Comparison of ENCODE assay signal across 17 cellular contexts in genomic region chr9:76667521-76667957, GRCh38.
DNase-seq lines count a peak whose midpoint lies in the region; ATAC-seq and TF ChIP-seq lines count a peak whose summit lies in the region.
"Had no signal": no experiment of that assay in that cellular context is flagged by ENCODE, and none has a peak within 500 bp of the region (broad histone marks: within the 10 kb centered on the region; RNA-seq: fewer than 3 reads in every experiment).

No MANE protein-coding gene starts in this region.

- H3K4me1 Mint-ChIP-seq in stimulated activated effector memory CD8-positive, alpha-beta T cell treated with anti-CD3 and anti-CD28 coated beads, Interleukin-12 subunit alpha, Interleukin-12 subunit beta, amount 100 ng/mL, for 72 hours: peaks cover 5% of the 10 kb centered on the region
- H3K4me1 Mint-ChIP-seq: IgD-negative memory B cell had no signal

- no peak overlapping the region for H3K9ac ChIP-seq in mammary epithelial cell (ENCODE audit: insufficient read depth, low read length)

- 50% methylated on average over 1 of the region's 1 CpG for WGBS in mammary epithelial cell (ENCODE audit: low coverage, missing lambda C conversion rate)

- no peak for ATAC-seq in stimulated activated effector memory CD8-positive, alpha-beta T cell treated with anti-CD3 and anti-CD28 coated beads, Interleukin-12 subunit alpha, Interleukin-12 subunit beta, amount 100 ng/mL, for 72 hours
- no peak for ATAC-seq in mucosa of descending colon
- ATAC-seq in HG02642 (IDR thresholded peaks at IDR 0.05; ENCODE audit: poor library complexity, unreplicated experiment): no peak
- ATAC-seq: A549 had no signal

- no peaks in the 10 kb centered on the region for H4K20me1 ChIP-seq in mammary epithelial cell (ENCODE audit: insufficient read depth, low read length)

- H3K27ac ChIP-seq in mammary epithelial cell (ENCODE audit: insufficient read depth, low read depth, low read length) (no peak overlapping the region), breast epithelium (no peak overlapping the region), SJCRH30 (peak overlapping the region; percentile 35; the same call in 1 of the 2 replicates)
- H3K27ac ChIP-seq: A549 had no signal

- no TSS peak for BruUV-seq in mammary epithelial cell (replicated peaks; lab: Mats Ljungman, UMichigan)

- no peak overlapping the region for H3K4me3 Mint-ChIP-seq in stimulated activated effector memory CD8-positive, alpha-beta T cell treated with anti-CD3 and anti-CD28 coated beads, Interleukin-12 subunit alpha, Interleukin-12 subunit beta, amount 100 ng/mL, for 72 hours
- H3K4me3 Mint-ChIP-seq: dendritic cell treated with granulocyte-macrophage colony-stimulating factor and Interleukin-4, amounts not matched to agents 40 ng/mL and 50 ng/mL, for 4 days; IgD-negative memory B cell; T-helper 1 cell treated with Interleukin-12 subunit alpha and Interleukin-12 subunit beta and Interleukin-4 antibody, amounts not matched to agents 30 μg/mL and 1 μg/mL, for 36 hours had no signal

- no peaks in the 10 kb centered on the region for H3K79me2 ChIP-seq in mammary epithelial cell (ENCODE audit: insufficient read depth, low read length)

- TF ChIP-seq CTCF in mammary epithelial cell (conservative IDR thresholded peaks at IDR 0.05 in 1 of 2, IDR thresholded peaks at IDR 0.05 in 1 of 2; ENCODE audit: extremely low read depth in 1 of 2, insufficient read depth in 1 of 2, low read depth in 1 of 2, low read length in 2 of 2) (no peak), breast epithelium (IDR thresholded peaks at IDR 0.05) (no peak), mucosa of descending colon (IDR thresholded peaks at IDR 0.05) (no peak)

- no peak for TF ChIP-seq POLR2A in breast epithelium (IDR thresholded peaks at IDR 0.05)

- CTCF ChIA-PET in mammary epithelial cell (lab: Charles Lee; ENCODE audit: low non-redundant PET): interaction anchor here (0.6 kb wide), 1 partner anchor 207 kb away, joined by 5 read pairs; no protein-coding TSS in a partner anchor

- intact Hi-C loops in mammary epithelial cell (cut with micrococcal nuclease): no loop called here
- intact Hi-C loops in breast epithelium (cut with DNase I; ENCODE audit: low total_unique reads): no loop called here
- intact Hi-C loops in mucosa of descending colon (cut with DNase I, micrococcal nuclease): no loop called here

- no peaks in the 10 kb centered on the region for H3K9me3 Mint-ChIP-seq in stimulated activated effector memory CD8-positive, alpha-beta T cell treated with anti-CD3 and anti-CD28 coated beads, Interleukin-12 subunit alpha, Interleukin-12 subunit beta, amount 100 ng/mL, for 72 hours
- H3K9me3 Mint-ChIP-seq: dendritic cell treated with granulocyte-macrophage colony-stimulating factor and Interleukin-4, amounts not matched to agents 40 ng/mL and 50 ng/mL, for 4 days; T-helper 1 cell treated with Interleukin-12 subunit alpha and Interleukin-12 subunit beta and Interleukin-4 antibody, amounts not matched to agents 30 μg/mL and 1 μg/mL, for 36 hours had no signal

- no peaks in the 10 kb centered on the region for H3K36me3 ChIP-seq in mammary epithelial cell (ENCODE audit: insufficient read depth, low read length)
- no peaks in the 10 kb centered on the region for H3K36me3 ChIP-seq in breast epithelium
- no peaks in the 10 kb centered on the region for H3K36me3 ChIP-seq in SJCRH30
- no peaks in the 10 kb centered on the region for H3K36me3 ChIP-seq in mucosa of descending colon (ENCODE audit: low read depth)

- in situ Hi-C loops in mammary epithelial cell (cut with MboI; ENCODE audit: low sequenced_read_pairs in 2 of 2): loop anchor here in 1 of 2 donors (5.0 kb wide), 1 partner anchor 35 kb away; no protein-coding TSS in a partner anchor

- H3K36me3 Mint-ChIP-seq in stimulated activated effector memory CD8-positive, alpha-beta T cell treated with anti-CD3 and anti-CD28 coated beads, Interleukin-12 subunit alpha, Interleukin-12 subunit beta, amount 100 ng/mL, for 72 hours: no peaks in the 10 kb centered on the region
- H3K36me3 Mint-ChIP-seq: IgD-negative memory B cell had no signal

- no peak overlapping the region for H2AFZ ChIP-seq in mammary epithelial cell (ENCODE audit: low read depth, low read length)

- H3K27ac Mint-ChIP-seq in stimulated activated effector memory CD8-positive, alpha-beta T cell treated with anti-CD3 and anti-CD28 coated beads, Interleukin-12 subunit alpha, Interleukin-12 subunit beta, amount 100 ng/mL, for 72 hours: peak overlapping the region; percentile 13
- H3K27ac Mint-ChIP-seq: dendritic cell treated with granulocyte-macrophage colony-stimulating factor and Interleukin-4, amounts not matched to agents 40 ng/mL and 50 ng/mL, for 4 days; IgD-negative memory B cell; T-helper 1 cell treated with Interleukin-12 subunit alpha and Interleukin-12 subunit beta and Interleukin-4 antibody, amounts not matched to agents 30 μg/mL and 1 μg/mL, for 36 hours had no signal

- H3K4me3 ChIP-seq in mammary epithelial cell (replicated peaks in 1 of 3; ENCODE audit: insufficient read depth in 1 of 3, low read depth in 2 of 3, low read length in 3 of 3) (no peak overlapping the region), breast epithelium (no peak overlapping the region), SJCRH30 (no peak overlapping the region), mucosa of descending colon (no peak overlapping the region)
- H3K4me3 ChIP-seq: A549 had no signal

- H3K4me2 ChIP-seq in mammary epithelial cell (ENCODE audit: insufficient read depth, low read depth, low read length): no peak overlapping the region
- H3K4me2 ChIP-seq: A549 had no signal

- no peaks in the 10 kb centered on the region for H3K27me3 ChIP-seq in mammary epithelial cell (ENCODE audit: insufficient read depth, low read length)
- H3K27me3 ChIP-seq in breast epithelium: no peaks in the 10 kb centered on the region
- no peaks in the 10 kb centered on the region for H3K27me3 ChIP-seq in SJCRH30

- H3K4me1 ChIP-seq in mammary epithelial cell (ENCODE audit: insufficient read depth, low read length): peaks cover 8% of the 10 kb centered on the region
- no peaks in the 10 kb centered on the region for H3K4me1 ChIP-seq in breast epithelium
- H3K4me1 ChIP-seq in SJCRH30: peaks cover 30% of the 10 kb centered on the region
- no peaks in the 10 kb centered on the region for H3K4me1 ChIP-seq in mucosa of descending colon (ENCODE audit: low read depth)
- H3K4me1 ChIP-seq: A549 had no signal

- H3K9me3 ChIP-seq in mammary epithelial cell (replicated peaks; ENCODE audit: insufficient read depth, low read length): no peaks in the 10 kb centered on the region
- H3K9me3 ChIP-seq in breast epithelium: no peaks in the 10 kb centered on the region
- no peaks in the 10 kb centered on the region for H3K9me3 ChIP-seq in SJCRH30 (replicated peaks)
- H3K9me3 ChIP-seq in mucosa of descending colon: no peaks in the 10 kb centered on the region
- H3K9me3 ChIP-seq: A549 had no signal

- dilution Hi-C loops in mammary epithelial cell (cut with HindIII; ENCODE audit: low sequenced_read_pairs): no loop called here

- DNase-seq in mammary epithelial cell: peak; percentile 52
- DNase-seq in breast epithelium (ENCODE audit: low spot score in 2 of 2): no peak
- DNase-seq in SJCRH30: peak; percentile 47 to 64
- DNase-seq in fibroblast of gingiva (ENCODE audit: low read depth): peak; percentile 54
- no peak for DNase-seq in stimulated activated effector memory CD8-positive, alpha-beta T cell treated with anti-CD3 and anti-CD28 coated beads, Interleukin-12 subunit alpha, Interleukin-12 subunit beta, amount 100 ng/mL, for 72 hours (ENCODE audit: low spot score in 2 of 2)
- no peak for DNase-seq in mucosa of descending colon
- no peak for DNase-seq in SKM-1 (lab: John Stamatoyannopoulos, UW; ENCODE audit: unreplicated experiment)
- DNase-seq: activated CD8-positive, alpha-beta memory T cell treated with anti-CD3 and anti-CD28 coated beads for 24 hours; activated naive CD4-positive, alpha-beta T cell treated with Interleukin-2 at 50 U/mL for 16 hours; DMS 273 treated with DMSO at 0.1 percent for 48 hours; left cardiac atrium; stimulated activated CD4-positive, alpha-beta T cell treated with anti-CD3 and anti-CD28 coated beads, Interleukin-12 subunit alpha, Interleukin-12 subunit beta, amount 100 ng/mL, for 4 hours had no signal

Comparison
In these comparisons a context has a peak if more than half of its experiments do, and no peak if none do; other contexts are left out.
1. DNase-seq: peak in mammary epithelial cell (single experiment), SJCRH30 (2 of 2) and fibroblast of gingiva (single experiment); none in breast epithelium (0 of 2), stimulated activated effector memory CD8-positive, alpha-beta T cell treated with anti-CD3 and anti-CD28 coated beads, Interleukin-12 subunit alpha, Interleukin-12 subunit beta, amount 100 ng/mL, for 72 hours (0 of 2), mucosa of descending colon (0 of 3) and SKM-1 (single experiment).